Comparison of ENCODE assay signal across 8 cellular contexts in genomic region chr18:26383454-26384270, GRCh38.
DNase-seq lines count a peak whose midpoint lies in the region; ATAC-seq and TF ChIP-seq lines count a peak whose summit lies in the region.

No MANE protein-coding gene starts in this region.

- peaks cover 0 to 15% of the 10 kb centered on the region in 2 donors for H3K4me1 ChIP-seq in breast epithelium
- peaks cover 0 to 29% (median 12%) of the 10 kb centered on the region in 4 donors for H3K4me1 ChIP-seq in tibial nerve

- DNase-seq in Ammon's horn (ENCODE audit: low spot score) (peak; percentile 70), NCI-H460 (ENCODE audit: extremely low read depth, low read depth) (peak; percentile 20), breast epithelium (ENCODE audit: low spot score in 2 of 2) (no peak), kidney glomerular epithelial cell (lab: John Stamatoyannopoulos, UW) (peak; percentile 51), tibial nerve (ENCODE audit: low spot score in 2 of 2) (no peak)
- DNase-seq in activated naive CD4-positive, alpha-beta T cell (lab: John Stamatoyannopoulos, UW), result no peak

- 28 to 35% methylated on average over 2 of the region's 2 CpGs for WGBS in tibial nerve, 2 donors

- no peak for TF ChIP-seq POLR2A in breast epithelium (IDR thresholded peaks at IDR 0.05)
- no peak for TF ChIP-seq POLR2A in tibial nerve (IDR thresholded peaks at IDR 0.05)

- intact Hi-C loops in breast epithelium (cut with DNase I; ENCODE audit: low total_unique reads), result no loop called here

- H3K36me3 ChIP-seq in breast epithelium (no peaks in the 10 kb centered on the region), tibial nerve (no peaks in the 10 kb centered on the region)

- no peaks in the 10 kb centered on the region for H3K27me3 ChIP-seq in breast epithelium
- H3K27me3 ChIP-seq in tibial nerve, result no peaks in the 10 kb centered on the region

- H3K9me3 ChIP-seq in breast epithelium, result no peaks in the 10 kb centered on the region
- no peaks in the 10 kb centered on the region for H3K9me3 ChIP-seq in tibial nerve

- H3K27ac ChIP-seq in breast epithelium (peak overlapping the region in 1 of 2 donors; percentile 37), tibial nerve (peak overlapping the region in 1 of 4 donors; percentile 50)

- ATAC-seq in GM18511 (IDR thresholded peaks at IDR 0.05; ENCODE audit: unreplicated experiment), result peak; percentile 78
- ATAC-seq in HG03097 (IDR thresholded peaks at IDR 0.05; ENCODE audit: low FRiP score, unreplicated experiment), result peak; percentile 71

- H3K4me3 ChIP-seq in breast epithelium (no peak overlapping the region), tibial nerve (no peak overlapping the region)

- TF ChIP-seq EP300 in tibial nerve (IDR thresholded peaks at IDR 0.05), result no peak

- peak; percentile 72 to 78 (median 75) for TF ChIP-seq CTCF in breast epithelium (IDR thresholded peaks at IDR 0.05)
- peak; percentile 69 to 83 (median 75) for TF ChIP-seq CTCF in tibial nerve (IDR thresholded peaks at IDR 0.05)

Comparison
In these comparisons a context has a peak if more than half of its experiments do, and no peak if none do; other contexts are left out.
1. DNase-seq: peak in Ammon's horn (single experiment), NCI-H460 (single experiment) and kidney glomerular epithelial cell (single experiment); none in breast epithelium (0 of 2), tibial nerve (0 of 2) and activated naive CD4-positive, alpha-beta T cell (0 of 4).